ENCODE assay signal across 11 cellular contexts in the genomic region with DNA sequence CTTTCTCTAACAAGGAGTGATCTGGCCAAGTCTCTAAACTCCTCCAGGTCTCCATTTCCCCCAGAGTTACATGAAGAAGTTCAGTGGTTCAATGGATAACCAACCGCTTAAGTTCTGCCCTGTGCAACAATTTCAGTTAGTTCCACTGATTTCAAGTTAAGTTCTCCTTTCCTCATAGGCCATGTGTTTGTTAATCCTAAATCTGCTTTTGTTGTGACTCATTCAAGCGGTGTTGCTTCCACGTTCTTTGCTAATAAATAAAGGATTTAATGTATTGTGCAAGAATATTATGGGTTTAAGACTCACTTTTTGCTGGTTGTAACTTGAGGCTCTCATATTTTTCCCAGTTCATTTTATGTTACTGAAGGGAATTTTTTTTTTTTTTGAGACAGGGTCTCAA. TPM values are rescaled to one million over a fixed set of nuclear protein-coding genes. Genes with fewer than 3 reads are reported as not detected.
DNase-seq lines count a peak whose midpoint lies in the region; ATAC-seq and TF ChIP-seq lines count a peak whose summit lies in the region.
"Had no signal": no experiment of that assay in that cellular context is flagged by ENCODE, and none has a peak within 500 bp of the region (broad histone marks: within the 10 kb centered on the region; RNA-seq: fewer than 3 reads in every experiment).

No MANE protein-coding gene starts in this region.

- peak overlapping the region; percentile 31 for H3K27ac Mint-ChIP-seq in activated B cell treated with CpG ODN at 0.5 μM for 24 hours
- no peak overlapping the region for H3K27ac Mint-ChIP-seq in activated T-cell treated with anti-CD3 and anti-CD28 coated beads, Interleukin-2, amount 50 U/mL, for 24 hours
- H3K27ac Mint-ChIP-seq: H9 had no signal

- H3K9me3 ChIP-seq in body of pancreas: no peaks in the 10 kb centered on the region

- 75 to 91% methylated on average over 3 of the region's 3 CpGs for WGBS in body of pancreas, 2 donors

- peaks cover 27% of the 10 kb centered on the region for H3K4me1 ChIP-seq in body of pancreas

- intact Hi-C loops in activated B cell treated with CpG ODN at 0.5 μM for 24 hours (cut with micrococcal nuclease): no loop called here
- intact Hi-C loops in body of pancreas (cut with DNase I): no loop called here

- peak overlapping the region; percentile 3 for H3K4me3 Mint-ChIP-seq in activated B cell treated with CpG ODN at 0.5 μM for 24 hours
- H3K4me3 Mint-ChIP-seq in activated T-cell treated with anti-CD3 and anti-CD28 coated beads, Interleukin-2, amount 50 U/mL, for 24 hours: no peak overlapping the region
- H3K4me3 Mint-ChIP-seq: H9 had no signal

- peaks cover 61% of the 10 kb centered on the region for H3K36me3 Mint-ChIP-seq in activated B cell treated with CpG ODN at 0.5 μM for 24 hours (ENCODE audit: low read depth)
- peaks cover 62% of the 10 kb centered on the region for H3K36me3 Mint-ChIP-seq in activated T-cell treated with anti-CD3 and anti-CD28 coated beads, Interleukin-2, amount 50 U/mL, for 24 hours (ENCODE audit: low read depth)

- H3K36me3 ChIP-seq in kidney epithelial cell (ENCODE audit: control insufficient read depth, insufficient read depth, low read length) (no peaks in the 10 kb centered on the region), body of pancreas (replicated peaks in 1 of 2; ENCODE audit: insufficient read depth in 1 of 2, low read depth in 2 of 2) (no peaks in the 10 kb centered on the region)

- no peak for ATAC-seq in activated B cell treated with CpG ODN at 0.5 μM for 24 hours (ENCODE audit: low read depth)
- no peak for ATAC-seq in body of pancreas
- no peak for ATAC-seq in GM18502 (IDR thresholded peaks at IDR 0.05; ENCODE audit: poor library complexity, unreplicated experiment)

- DNase-seq in AG08396 (ENCODE audit: low spot score) (peak; percentile 35), HPDE6-E6E7 (ENCODE audit: extremely low spot score) (peak; percentile 32), activated B cell treated with CpG ODN at 0.5 μM for 24 hours (no peak), kidney epithelial cell (ENCODE audit: low read depth) (peak; percentile 41), body of pancreas (no peak), NCI-H69 (lab: John Stamatoyannopoulos, UW) (no peak)
- DNase-seq in activated T-cell treated with anti-CD3 and anti-CD28 coated beads, Interleukin-2, amount 50 U/mL, for 24 hours: no peak
- DNase-seq: H9, NCI-H226, T1000 had no signal

- H3K27me3 Mint-ChIP-seq in activated B cell treated with CpG ODN at 0.5 μM for 24 hours: no peaks in the 10 kb centered on the region
- H3K27me3 Mint-ChIP-seq in activated T-cell treated with anti-CD3 and anti-CD28 coated beads, Interleukin-2, amount 50 U/mL, for 24 hours: no peaks in the 10 kb centered on the region

- no peaks in the 10 kb centered on the region for H3K9me3 Mint-ChIP-seq in activated B cell treated with CpG ODN at 0.5 μM for 24 hours
- no peaks in the 10 kb centered on the region for H3K9me3 Mint-ChIP-seq in activated T-cell treated with anti-CD3 and anti-CD28 coated beads, Interleukin-2, amount 50 U/mL, for 24 hours
- H3K9me3 Mint-ChIP-seq: H9 had no signal

- H3K27me3 ChIP-seq in kidney epithelial cell (ENCODE audit: control insufficient read depth, insufficient read depth, low read length) (no peaks in the 10 kb centered on the region), body of pancreas (no peaks in the 10 kb centered on the region)

- CTCF ChIA-PET in activated B cell treated with CpG ODN at 0.5 μM for 24 hours (lab: Charles Lee): no interaction called here

- no peak for TF ChIP-seq POLR2A in body of pancreas (IDR thresholded peaks at IDR 0.05)

- POLR2A ChIA-PET in activated B cell treated with CpG ODN at 0.5 μM for 24 hours (lab: Charles Lee): interaction anchor here (1.4 to 1.8 kb wide), 2 partner anchors 44 to 101 kb away, joined by 3 to 4 read pairs; a partner anchor contains a TSS

- peak overlapping the region in 1 of 4 donors; percentile 12 for H3K27ac ChIP-seq in body of pancreas

- H3K4me3 ChIP-seq in kidney epithelial cell (ENCODE audit: low read depth, low read length) (no peak overlapping the region), body of pancreas (no peak overlapping the region)

- peaks cover 78% of the 10 kb centered on the region for H3K4me1 Mint-ChIP-seq in activated B cell treated with CpG ODN at 0.5 μM for 24 hours
- H3K4me1 Mint-ChIP-seq in activated T-cell treated with anti-CD3 and anti-CD28 coated beads, Interleukin-2, amount 50 U/mL, for 24 hours (ENCODE audit: low read depth): peaks cover 83% of the 10 kb centered on the region

- no peak for TF ChIP-seq CTCF in activated B cell treated with CpG ODN at 0.5 μM for 24 hours (IDR thresholded peaks at IDR 0.05)
- no peak for TF ChIP-seq CTCF in kidney epithelial cell (IDR thresholded peaks at IDR 0.05; ENCODE audit: insufficient read depth, low read length, poor library complexity, severe bottlenecking)
- no peak for TF ChIP-seq CTCF in body of pancreas (IDR thresholded peaks at IDR 0.05)

RNA-seq across cellular contexts. Expression of a gene that starts 36.3 kb away (rescaled TPM):
- total RNA-seq in activated B cell treated with CpG ODN at 0.5 μM for 24 hours: 70.8 and 75.8 TPM in 2 replicates
- total RNA-seq in kidney epithelial cell: 73.7 and 75.0 TPM in 2 replicates
- 10 to 100 TPM; 20.2 to 22.4 TPM for total RNA-seq in body of pancreas

Comparison
In these comparisons a context has a peak if more than half of its experiments do, and no peak if none do; other contexts are left out.
1. DNase-seq: peak in AG08396 (single experiment), HPDE6-E6E7 (single experiment) and kidney epithelial cell (single experiment); none in activated B cell treated with CpG ODN at 0.5 μM for 24 hours (single experiment), body of pancreas (0 of 4), activated T-cell treated with anti-CD3 and anti-CD28 coated beads, Interleukin-2, amount 50 U/mL, for 24 hours (single experiment) and NCI-H69 (single experiment).